Comparison of ENCODE assay signal across 21 cellular contexts in genomic region chr7:14184292-14184864, GRCh38.
"Had no signal": no experiment of that assay in that cellular context is flagged by ENCODE, and none has a peak within 500 bp of the region (broad histone marks: within the 10 kb centered on the region; RNA-seq: fewer than 3 reads in every experiment).

No MANE protein-coding gene starts in this region.

- H3K36me3 ChIP-seq: left lung, pancreas, right atrium auricular region, spleen, vagina had no signal

- H3K27ac ChIP-seq: coronary artery, left lung, pancreas, psoas muscle, right atrium auricular region, spleen, testis, vagina had no signal

- H3K9me3 ChIP-seq: pancreas, psoas muscle, right atrium auricular region, testis, vagina had no signal

- H3K4me3 ChIP-seq: coronary artery, left lung, lung, pancreas, psoas muscle, right atrium auricular region, spleen, testis, vagina had no signal

- H3K27me3 Mint-ChIP-seq: activated CD4-positive, alpha-beta memory T cell treated with anti-CD3 and anti-CD28 coated beads for 36 hours; activated naive CD8-positive, alpha-beta T cell treated with anti-CD3 and anti-CD28 coated beads, Interleukin-2, amount 10 ng/mL, durations not matched to agents 7 days and 5 days; natural killer cell treated with Interleukin-12 subunit alpha and Interleukin-12 subunit beta and Interleukin-15 and Interleukin-18, amount 100 ng/mL, for 72 hours; type B pancreatic cell had no signal

- ATAC-seq: left lung; natural killer cell treated with Interleukin-12 subunit alpha and Interleukin-12 subunit beta and Interleukin-15 and Interleukin-18, amount 100 ng/mL, for 72 hours; pancreas; psoas muscle had no signal

- H3K4me3 Mint-ChIP-seq: activated CD4-positive, alpha-beta memory T cell treated with anti-CD3 and anti-CD28 coated beads for 36 hours; activated naive CD4-positive, alpha-beta T cell treated with anti-CD3 and anti-CD28 coated beads for 36 hours; activated naive CD8-positive, alpha-beta T cell treated with anti-CD3 and anti-CD28 coated beads, Interleukin-2, amount 10 ng/mL, durations not matched to agents 7 days and 5 days; natural killer cell treated with Interleukin-12 subunit alpha and Interleukin-12 subunit beta and Interleukin-15 and Interleukin-18, amount 100 ng/mL, for 72 hours; type B pancreatic cell had no signal

- H3K4me1 ChIP-seq: left lung, pancreas, psoas muscle, right atrium auricular region, spleen, testis, vagina had no signal

- H3K9me3 Mint-ChIP-seq: type B pancreatic cell had no signal

- DNase-seq: activated CD4-positive, alpha-beta memory T cell treated with anti-CD3 and anti-CD28 coated beads for 36 hours; activated CD4-positive, alpha-beta T cell treated with anti-CD3 and anti-CD28 coated beads for 48 hours; activated naive CD4-positive, alpha-beta T cell treated with anti-CD3 and anti-CD28 coated beads for 36 hours; activated naive CD8-positive, alpha-beta T cell treated with anti-CD3 and anti-CD28 coated beads, Interleukin-2, amount 10 ng/mL, durations not matched to agents 7 days and 5 days; activated T-cell treated with anti-CD3 and anti-CD28 coated beads, Interleukin-2, amount 50 U/mL, for 48 hours; amniotic stem cell; foreskin fibroblast; left lung; pancreas; psoas muscle; spleen; stimulated activated CD4-positive, alpha-beta T cell treated with anti-CD3 and anti-CD28 coated beads, Interleukin-4, amount 100 ng/mL, for 1 hour; stimulated activated naive CD4-positive, alpha-beta T cell; T1000; testis had no signal

- H3K36me3 Mint-ChIP-seq: activated CD4-positive, alpha-beta memory T cell treated with anti-CD3 and anti-CD28 coated beads for 36 hours; activated naive CD8-positive, alpha-beta T cell treated with anti-CD3 and anti-CD28 coated beads, Interleukin-2, amount 10 ng/mL, durations not matched to agents 7 days and 5 days; type B pancreatic cell had no signal

- H3K27me3 ChIP-seq: left lung, pancreas, right atrium auricular region, spleen, testis, vagina had no signal

- H3K27ac Mint-ChIP-seq: activated CD4-positive, alpha-beta memory T cell treated with anti-CD3 and anti-CD28 coated beads for 36 hours; activated naive CD4-positive, alpha-beta T cell treated with anti-CD3 and anti-CD28 coated beads for 36 hours; activated naive CD8-positive, alpha-beta T cell treated with anti-CD3 and anti-CD28 coated beads, Interleukin-2, amount 10 ng/mL, durations not matched to agents 7 days and 5 days; natural killer cell treated with Interleukin-12 subunit alpha and Interleukin-12 subunit beta and Interleukin-15 and Interleukin-18, amount 100 ng/mL, for 72 hours; type B pancreatic cell had no signal

- H3K4me1 Mint-ChIP-seq: activated naive CD8-positive, alpha-beta T cell treated with anti-CD3 and anti-CD28 coated beads, Interleukin-2, amount 10 ng/mL, durations not matched to agents 7 days and 5 days had no signal
